Comparison of ENCODE assay signal across 9 cellular contexts in genomic region chr17:75864887-75865286, GRCh38. TPM values are rescaled to one million over a fixed set of nuclear protein-coding genes. Genes with fewer than 3 reads are reported as not detected.
A peak's percentile ranks its signal among the peaks of the same experiment; 100 is the strongest.
DNase-seq lines count a peak whose midpoint lies in the region; ATAC-seq and TF ChIP-seq lines count a peak whose summit lies in the region.
"Not testable (repeated sequence)": the region's sequence is repeated elsewhere in the genome, so short reads cannot be mapped to it uniquely, and the experiment has no call there.
"Had no signal": no experiment of that assay in that cellular context is flagged by ENCODE, and none has a peak within 500 bp of the region (broad histone marks: within the 10 kb centered on the region; RNA-seq: fewer than 3 reads in every experiment).

No MANE protein-coding gene starts in this region.

- not testable (repeated sequence) for H3K4me2 ChIP-seq in SK-N-SH

- peak overlapping the region; percentile 30 for H3K27ac ChIP-seq in CD8-positive, alpha-beta T cell (ENCODE audit: low read depth, low read length)
- not testable (repeated sequence) for H3K27ac ChIP-seq in SK-N-SH (ENCODE audit: low read depth in 2 of 2, low read length in 1 of 2)
- H3K27ac ChIP-seq in esophagus squamous epithelium (peak overlapping the region; percentile 66 to 87 (median 77)), stomach (peak overlapping the region in 4 of 5 donors; percentile 47 to 80 (median 74))

- H3K36me3 ChIP-seq in CD8-positive, alpha-beta T cell (ENCODE audit: insufficient read depth, low read length); SK-N-SH (replicated peaks in 1 of 2; ENCODE audit: control insufficient read depth in 1 of 2, insufficient read depth in 2 of 2, low read length in 1 of 2); esophagus squamous epithelium; stomach: not testable (repeated sequence)

- not testable (repeated sequence) for H3F3A ChIP-seq in SK-N-SH (replicated peaks; ENCODE audit: insufficient read depth)

- H3K9me3 ChIP-seq in CD8-positive, alpha-beta T cell (ENCODE audit: low read length); SK-N-SH; esophagus squamous epithelium; stomach: not testable (repeated sequence)

- peaks cover 10% of the 10 kb centered on the region for H3K4me1 ChIP-seq in CD8-positive, alpha-beta T cell (ENCODE audit: insufficient read depth, low read length)
- not testable (repeated sequence) for H3K4me1 ChIP-seq in SK-N-SH (ENCODE audit: control insufficient read depth in 1 of 2, insufficient read depth in 2 of 2, low read depth in 1 of 2, low read length in 1 of 2)
- H3K4me1 ChIP-seq in esophagus squamous epithelium (peaks cover 15 to 56% (median 39%) of the 10 kb centered on the region in 3 donors), stomach (peaks cover 11 to 41% (median 34%) of the 10 kb centered on the region in 4 donors)

- H3K36me3 Mint-ChIP-seq in CD8-positive, alpha-beta T cell; activated naive CD8-positive, alpha-beta T cell treated with anti-CD3 and anti-CD28 coated beads for 36 hours; naive thymus-derived CD8-positive, alpha-beta T cell: not testable (repeated sequence)

- not testable (repeated sequence) for TF ChIP-seq CTCF in CD8-positive, alpha-beta T cell (IDR thresholded peaks at IDR 0.05); SK-N-SH (IDR thresholded peaks at IDR 0.05); esophagus squamous epithelium (IDR thresholded peaks at IDR 0.05); stomach (IDR thresholded peaks at IDR 0.05)

- H3K9me2 ChIP-seq in SK-N-SH: not testable (repeated sequence)

- H3K9me3 Mint-ChIP-seq in CD8-positive, alpha-beta T cell; activated naive CD8-positive, alpha-beta T cell treated with anti-CD3 and anti-CD28 coated beads for 36 hours; naive thymus-derived CD8-positive, alpha-beta T cell: not testable (repeated sequence)

- H3K27me3 Mint-ChIP-seq in CD8-positive, alpha-beta T cell (ENCODE audit: low read depth); activated naive CD8-positive, alpha-beta T cell treated with anti-CD3 and anti-CD28 coated beads for 36 hours; naive thymus-derived CD8-positive, alpha-beta T cell: not testable (repeated sequence)

- intact Hi-C loops in CD8-positive, alpha-beta T cell (cut with DNase I, micrococcal nuclease); esophagus squamous epithelium (cut with DNase I); stomach (cut with DNase I; ENCODE audit: low total_unique reads): not testable (repeated sequence)

- peak overlapping the region; percentile 89 for H3K27ac Mint-ChIP-seq in CD8-positive, alpha-beta T cell
- H3K27ac Mint-ChIP-seq in activated naive CD8-positive, alpha-beta T cell treated with anti-CD3 and anti-CD28 coated beads for 36 hours: peak overlapping the region; percentile 56
- peak overlapping the region in 8 of 10 donors; percentile 35 to 90 (median 64) for H3K27ac Mint-ChIP-seq in naive thymus-derived CD8-positive, alpha-beta T cell

- POLR2A ChIA-PET in CD8-positive, alpha-beta T cell (lab: Charles Lee): interaction anchor here (0.9 to 1.8 kb wide), 4 partner anchors 9 to 32 kb away, joined by 3 to 8 read pairs (median 4); partner anchors contain the start of genes TRIM65, UNC13D and WBP2
- POLR2A ChIA-PET in SK-N-SH (lab: Yijun Ruan, JAX): not testable (repeated sequence)
- POLR2A ChIA-PET in naive thymus-derived CD8-positive, alpha-beta T cell (lab: Charles Lee): interaction anchor here (0.8 to 14.7 kb wide), 4 partner anchors 9 to 114 kb away, joined by 4 to 288 read pairs (median 11); partner anchors contain the start of genes ACOX1, TEN1, TRIM47 and WBP2

- H3K79me2 ChIP-seq in SK-N-SH (ENCODE audit: insufficient read depth): not testable (repeated sequence)

- H3K4me3 ChIP-seq in CD8-positive, alpha-beta T cell (ENCODE audit: low read depth, low read length); SK-N-SH (ENCODE audit: low read depth in 2 of 2, low read length in 1 of 2); esophagus squamous epithelium; stomach: not testable (repeated sequence)

- peaks cover 19% of the 10 kb centered on the region for H3K4me1 Mint-ChIP-seq in CD8-positive, alpha-beta T cell (ENCODE audit: low read depth)
- peaks cover 14% of the 10 kb centered on the region for H3K4me1 Mint-ChIP-seq in activated naive CD8-positive, alpha-beta T cell treated with anti-CD3 and anti-CD28 coated beads for 36 hours
- H3K4me1 Mint-ChIP-seq in naive thymus-derived CD8-positive, alpha-beta T cell: peaks cover 9 to 30% (median 22%) of the 10 kb centered on the region in 4 donors

- CTCF ChIA-PET in CD8-positive, alpha-beta T cell (lab: Charles Lee): interaction anchor here (0.6 to 1.7 kb wide), 7 partner anchors 10 to 232 kb away, joined by 3 to 6 read pairs (median 4); partner anchors contain the start of genes SMIM5, TRIM47 and WBP2
- CTCF ChIA-PET in SK-N-SH (lab: Yijun Ruan, JAX): interaction anchor here (0.8 to 1.1 kb wide), 5 partner anchors 11 to 111 kb away, joined by 3 to 4 read pairs (median 4); partner anchors contain the start of gene GALK1

- H3K9ac ChIP-seq in SK-N-SH: not testable (repeated sequence)

- TF ChIP-seq EP300 in SK-N-SH (IDR thresholded peaks at IDR 0.05; ENCODE audit: borderline replicate concordance in 1 of 2, low read depth in 1 of 2, low read length in 1 of 2); stomach (IDR thresholded peaks at IDR 0.05): not testable (repeated sequence)

- not testable (repeated sequence) for H4K20me1 ChIP-seq in SK-N-SH (ENCODE audit: insufficient read depth)

- WGBS in SK-N-SH (ENCODE audit: low lambda C conversion rate): 91% methylated on average over 4 of the region's 4 CpGs
- 47 to 71% methylated on average over 3 to 4 of the region's 4 CpGs for WGBS in esophagus squamous epithelium, 2 donors
- 72 to 84% (median 75%) methylated on average over 4 of the region's 4 CpGs for WGBS in stomach, 5 donors

- peak in 1 of 7 experiments; percentile 69 for DNase-seq in CD8-positive, alpha-beta T cell
- not testable (repeated sequence) for DNase-seq in SK-N-SH; activated naive CD8-positive, alpha-beta T cell treated with anti-CD3 and anti-CD28 coated beads for 36 hours; esophagus squamous epithelium (lab: John Stamatoyannopoulos, UW); naive thymus-derived CD8-positive, alpha-beta T cell; stomach

- H2AFZ ChIP-seq in SK-N-SH (ENCODE audit: low read depth): peak overlapping the region; percentile 14; the same call in 1 of the 2 replicates

- not testable (repeated sequence) for H3K4me3 Mint-ChIP-seq in CD8-positive, alpha-beta T cell
- peak overlapping the region; percentile 25 for H3K4me3 Mint-ChIP-seq in activated naive CD8-positive, alpha-beta T cell treated with anti-CD3 and anti-CD28 coated beads for 36 hours
- H3K4me3 Mint-ChIP-seq in naive thymus-derived CD8-positive, alpha-beta T cell: peak overlapping the region in 4 of 10 donors; percentile 14 to 50 (median 45)

- not testable (repeated sequence) for TF ChIP-seq POLR2A in esophagus squamous epithelium (IDR thresholded peaks at IDR 0.05); stomach (IDR thresholded peaks at IDR 0.05)

- ATAC-seq in CD8-positive, alpha-beta T cell: peak; percentile 83
- peak; percentile 9 for ATAC-seq in GM21390 (IDR thresholded peaks at IDR 0.05; ENCODE audit: unreplicated experiment)
- peak; percentile 17 for ATAC-seq in HG03175 (IDR thresholded peaks at IDR 0.05; ENCODE audit: unreplicated experiment)
- ATAC-seq in naive thymus-derived CD8-positive, alpha-beta T cell: peak; percentile 39 to 41

- TF ChIP-seq RAD21 in SK-N-SH (IDR thresholded peaks at IDR 0.05; ENCODE audit: low read length): not testable (repeated sequence)

- not testable (repeated sequence) for H3K27me3 ChIP-seq in CD8-positive, alpha-beta T cell (ENCODE audit: insufficient read depth, low read length); SK-N-SH (ENCODE audit: insufficient read depth); esophagus squamous epithelium; stomach

RNA-seq across cellular contexts. Expression of gene WBP2, which starts 9.8 kb away (rescaled TPM):
- total RNA-seq in CD8-positive, alpha-beta T cell: 10 to 100 TPM; 69.1 to 80.2 TPM
- polyA plus RNA-seq in SK-N-SH (2012; rRNA removed) (49.7 and 55.8 TPM in 2 replicates), stomach (100 to 1,000 TPM in 1 of 3 donors, 10 to 100 TPM in 2; 87.3 to 104 (median 98.6) TPM)
- 31.9 and 42.5 TPM in 2 replicates for polyA plus RNA-seq in SK-N-SH (2012; cell fraction: cytosol; rRNA removed)
- 63.2 and 67.1 TPM in 2 replicates for polyA plus RNA-seq in SK-N-SH (2012; cell fraction: nucleus; rRNA removed)
- total RNA-seq in activated naive CD8-positive, alpha-beta T cell treated with anti-CD3 and anti-CD28 coated beads for 36 hours: 10 to 100 TPM; 45.0 to 49.3 TPM
- total RNA-seq in esophagus squamous epithelium (10 to 100 TPM; 24.9 to 44.2 (median 36.9) TPM), stomach (100 to 1,000 TPM in 1 of 5 donors, 10 to 100 TPM in 4; 28.6 to 122 (median 46.1) TPM)
- total RNA-seq in naive thymus-derived CD8-positive, alpha-beta T cell: 100 to 1,000 TPM; 152 to 156 TPM
- 10 to 100 TPM; 58.1 to 95.1 (median 70.6) TPM for polyA plus RNA-seq in naive thymus-derived CD8-positive, alpha-beta T cell

RNA-seq across cellular contexts. Expression of gene TRIM47, which starts 13.5 kb away (rescaled TPM):
- 1 to 10 TPM; 1.6 to 1.7 TPM for total RNA-seq in CD8-positive, alpha-beta T cell
- polyA plus RNA-seq in SK-N-SH (2012; rRNA removed) (3.1 and 5.1 TPM in 2 replicates), stomach (10 to 100 TPM; 24.2 to 34.7 (median 28.4) TPM)
- polyA plus RNA-seq in SK-N-SH (2012; cell fraction: cytosol; rRNA removed): 1.9 and 2.7 TPM in 2 replicates
- polyA plus RNA-seq in SK-N-SH (2012; cell fraction: nucleus; rRNA removed): 6.9 and 7.6 TPM in 2 replicates
- 10 to 100 TPM; 16.4 to 18.3 TPM for total RNA-seq in activated naive CD8-positive, alpha-beta T cell treated with anti-CD3 and anti-CD28 coated beads for 36 hours
- total RNA-seq in esophagus squamous epithelium (10 to 100 TPM; 19.5 to 33.4 (median 25.5) TPM), stomach (10 to 100 TPM in 4 of 5 donors, 1 to 10 TPM in 1; 3.5 to 40.4 (median 11.9) TPM)
- 1 to 10 TPM; 9.7 to 9.9 TPM for total RNA-seq in naive thymus-derived CD8-positive, alpha-beta T cell
- polyA plus RNA-seq in naive thymus-derived CD8-positive, alpha-beta T cell: 1 to 10 TPM; 1.9 to 8.5 (median 4.2) TPM

RNA-seq across cellular contexts. Expression of gene UNC13D, which starts 20.7 kb away (rescaled TPM):
- 100 to 1,000 TPM; 123 to 124 TPM for total RNA-seq in CD8-positive, alpha-beta T cell
- polyA plus RNA-seq in SK-N-SH (2012; rRNA removed) (0.99 and 1.3 TPM in 2 replicates), stomach (10 to 100 TPM in 2 of 3 donors, 1 to 10 TPM in 1; 6.4 to 18.5 (median 17.9) TPM)
- polyA plus RNA-seq in SK-N-SH (2012; cell fraction: cytosol; rRNA removed): 0.41 and 1.2 TPM in 2 replicates
- 6.5 and 8.9 TPM in 2 replicates for polyA plus RNA-seq in SK-N-SH (2012; cell fraction: nucleus; rRNA removed)
- 100 to 1,000 TPM; 145 to 156 TPM for total RNA-seq in activated naive CD8-positive, alpha-beta T cell treated with anti-CD3 and anti-CD28 coated beads for 36 hours
- total RNA-seq in esophagus squamous epithelium (10 to 100 TPM; 16.5 to 21.5 (median 16.9) TPM), stomach (10 to 100 TPM in 4 of 5 donors, 1 to 10 TPM in 1; 9.0 to 45.5 (median 25.5) TPM)
- total RNA-seq in naive thymus-derived CD8-positive, alpha-beta T cell: 100 to 1,000 TPM; 147 to 153 TPM
- polyA plus RNA-seq in naive thymus-derived CD8-positive, alpha-beta T cell: 10 to 100 TPM; 50.3 to 78.0 (median 54.0) TPM
- total RNA-seq: SJSA1 had no signal

RNA-seq across cellular contexts. Expression of gene TRIM65, which starts 31.9 kb away (rescaled TPM):
- total RNA-seq in CD8-positive, alpha-beta T cell: 10 to 100 TPM; 13.6 to 15.1 TPM
- polyA plus RNA-seq in SK-N-SH (2012; rRNA removed) (13.1 and 18.1 TPM in 2 replicates), stomach (10 to 100 TPM in 1 of 3 donors, 1 to 10 TPM in 2; 8.1 to 10.6 (median 9.5) TPM)
- 7.7 and 11.7 TPM in 2 replicates for polyA plus RNA-seq in SK-N-SH (2012; cell fraction: cytosol; rRNA removed)
- polyA plus RNA-seq in SK-N-SH (2012; cell fraction: nucleus; rRNA removed): 21.5 and 24.6 TPM in 2 replicates
- 10 to 100 TPM; 37.2 to 41.7 TPM for total RNA-seq in activated naive CD8-positive, alpha-beta T cell treated with anti-CD3 and anti-CD28 coated beads for 36 hours
- total RNA-seq in esophagus squamous epithelium (10 to 100 TPM; 17.3 to 24.6 (median 19.6) TPM), stomach (10 to 100 TPM in 3 of 5 donors, 1 to 10 TPM in 1, not detected in 1; 9.2 to 26.6 (median 16.9) TPM)
- total RNA-seq in naive thymus-derived CD8-positive, alpha-beta T cell: 10 to 100 TPM; 34.5 to 40.9 TPM
- 10 to 100 TPM; 13.4 to 31.8 (median 18.9) TPM for polyA plus RNA-seq in naive thymus-derived CD8-positive, alpha-beta T cell

RNA-seq across cellular contexts. Expression of gene MRPL38, which starts 39.8 kb away (rescaled TPM):
- total RNA-seq in CD8-positive, alpha-beta T cell: 100 to 1,000 TPM; 171 to 181 TPM
- polyA plus RNA-seq in SK-N-SH (2012; rRNA removed): 62.5 and 93.9 TPM in 2 replicates
- polyA plus RNA-seq in SK-N-SH (2012; cell fraction: cytosol; rRNA removed): 28.7 and 43.8 TPM in 2 replicates
- 321 and 427 TPM in 2 replicates for polyA plus RNA-seq in SK-N-SH (2012; cell fraction: nucleus; rRNA removed)
- total RNA-seq in activated naive CD8-positive, alpha-beta T cell treated with anti-CD3 and anti-CD28 coated beads for 36 hours: 100 to 1,000 TPM; 148 to 161 TPM
- total RNA-seq in esophagus squamous epithelium: 10 to 100 TPM; 40.2 to 49.2 (median 41.0) TPM
- 100 to 1,000 TPM; 167 to 178 TPM for total RNA-seq in naive thymus-derived CD8-positive, alpha-beta T cell
- polyA plus RNA-seq in naive thymus-derived CD8-positive, alpha-beta T cell: 10 to 100 TPM; 56.4 to 78.7 (median 64.7) TPM
- total RNA-seq in stomach: 100 to 1,000 TPM in 1 of 5 donors, 10 to 100 TPM in 3, 1 to 10 TPM in 1; 9.3 to 244 (median 29.9) TPM
- polyA plus RNA-seq in stomach: 10 to 100 TPM; 54.2 to 89.2 (median 73.9) TPM

Comparison
In these comparisons a context has a peak if more than half of its experiments do, and no peak if none do; other contexts are left out.
1. ATAC-seq: peak in every context shown above with its lines; median percentile 83 in CD8-positive, alpha-beta T cell; 40 in naive thymus-derived CD8-positive, alpha-beta T cell; 17 in HG03175; 9 in GM21390.